37 cellular contexts compared by ENCODE assay signal in the genomic region with DNA sequence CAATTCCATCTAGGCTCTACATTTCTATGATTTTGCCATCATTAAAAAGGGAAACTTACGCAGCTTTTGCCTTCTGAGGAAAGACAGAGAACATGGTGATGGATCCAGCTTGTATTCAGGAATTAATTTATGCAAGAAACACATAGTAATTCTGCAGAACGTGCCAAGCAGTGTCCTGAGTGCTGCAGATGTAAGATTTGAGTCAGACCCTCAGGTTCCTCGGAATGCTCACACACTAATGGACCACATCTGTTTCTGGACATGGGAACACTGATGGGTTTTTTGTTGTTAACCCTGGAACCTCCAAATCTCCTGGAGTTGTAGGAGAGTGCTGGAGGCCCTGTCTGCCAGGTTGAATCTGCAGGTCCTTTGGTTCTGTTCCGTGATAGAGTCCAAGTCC.
"Had no signal": no experiment of that assay in that cellular context is flagged by ENCODE, and none has a peak within 500 bp of the region (broad histone marks: within the 10 kb centered on the region; RNA-seq: fewer than 3 reads in every experiment).

No MANE protein-coding gene starts in this region.

- H3K36me3 ChIP-seq: adrenal gland, ascending aorta, brain microvascular endothelial cell, breast epithelium, cardiac muscle cell had no signal

- H3K36me3 Mint-ChIP-seq: activated naive CD4-positive, alpha-beta T cell treated with anti-CD3 and anti-CD28 coated beads, Interleukin-2, amount 10 ng/mL, durations not matched to agents 7 days and 5 days; activated naive CD4-positive, alpha-beta T cell treated with anti-CD3 and anti-CD28 coated beads, Interleukin-2, amount 50 U/mL, for 24 hours; activated naive CD4-positive, alpha-beta T cell treated with anti-CD3 and anti-CD28 coated beads, Interleukin-2, amount 50 U/mL, for 72 hours; activated naive CD8-positive, alpha-beta T cell; activated naive CD8-positive, alpha-beta T cell treated with anti-CD3 and anti-CD28 coated beads for 36 hours; activated naive CD8-positive, alpha-beta T cell treated with anti-CD3 and anti-CD28 coated beads, Interleukin-2, amount 10 ng/mL, durations not matched to agents 7 days and 5 days had no signal

- H3K27ac Mint-ChIP-seq: activated naive CD4-positive, alpha-beta T cell treated with anti-CD3 and anti-CD28 coated beads for 36 hours; activated naive CD4-positive, alpha-beta T cell treated with anti-CD3 and anti-CD28 coated beads, Interleukin-2, amount 10 ng/mL, durations not matched to agents 7 days and 5 days; activated naive CD4-positive, alpha-beta T cell treated with anti-CD3 and anti-CD28 coated beads, Interleukin-2, amount 50 U/mL, for 24 hours; activated naive CD4-positive, alpha-beta T cell treated with anti-CD3 and anti-CD28 coated beads, Interleukin-2, amount 50 U/mL, for 72 hours; activated naive CD8-positive, alpha-beta T cell; activated naive CD8-positive, alpha-beta T cell treated with anti-CD3 and anti-CD28 coated beads for 36 hours; activated naive CD8-positive, alpha-beta T cell treated with anti-CD3 and anti-CD28 coated beads, Interleukin-2, amount 10 ng/mL, durations not matched to agents 7 days and 5 days; activated naive CD8-positive, alpha-beta T cell treated with anti-CD3 and anti-CD28 coated beads, Interleukin-2, amount 50 U/mL, for 24 hours; activated T-cell treated with anti-CD3 and anti-CD28 coated beads, Interleukin-2, amount 50 U/mL, for 24 hours; activated T-cell treated with anti-CD3 and anti-CD28 coated beads, Interleukin-2, amount 50 U/mL, for 72 hours; activated T-helper 1 cell treated with anti-CD3 and anti-CD28 coated beads, Interleukin-12 subunit alpha, Interleukin-12 subunit beta, Interleukin-2, Interleukin-4 antibody, amounts not matched to agents 30 ng/mL and 10 ng/mL and 1 ng/mL, durations not matched to agents 14 hours and 24 hours and 36 hours; activated T-helper 17 cell treated with anti-CD3 and anti-CD28 coated beads, Interleukin-2, amount 50 U/mL, for 72 hours; activated T-helper 2 cell treated with anti-CD3 and anti-CD28 coated beads, Interferon-gamma antibody, Interleukin-2, Interleukin-4, amounts not matched to agents 10 μg/mL and 5 μg/mL and 100 μg/mL, durations not matched to agents 14 hours and 24 hours and 36 hours had no signal

- H3K9me3 Mint-ChIP-seq: activated naive CD4-positive, alpha-beta T cell treated with anti-CD3 and anti-CD28 coated beads for 36 hours; activated naive CD4-positive, alpha-beta T cell treated with anti-CD3 and anti-CD28 coated beads, Interleukin-2, amount 10 ng/mL, durations not matched to agents 7 days and 5 days; activated naive CD4-positive, alpha-beta T cell treated with anti-CD3 and anti-CD28 coated beads, Interleukin-2, amount 50 U/mL, for 24 hours; activated naive CD8-positive, alpha-beta T cell treated with anti-CD3 and anti-CD28 coated beads, Interleukin-2, amount 10 ng/mL, durations not matched to agents 7 days and 5 days; activated naive CD8-positive, alpha-beta T cell treated with anti-CD3 and anti-CD28 coated beads, Interleukin-2, amount 50 U/mL, for 24 hours; activated T-cell treated with anti-CD3 and anti-CD28 coated beads, Interleukin-2, amount 50 U/mL, for 24 hours; activated T-cell treated with anti-CD3 and anti-CD28 coated beads, Interleukin-2, amount 50 U/mL, for 4 hours; activated T-cell treated with anti-CD3 and anti-CD28 coated beads, Interleukin-2, amount 50 U/mL, for 72 hours; activated T-helper 17 cell treated with anti-CD3 and anti-CD28 coated beads, Interleukin-2, amount 50 U/mL, for 72 hours; activated T-helper 2 cell treated with anti-CD3 and anti-CD28 coated beads, Interferon-gamma antibody, Interleukin-2, Interleukin-4, amounts not matched to agents 10 μg/mL and 5 μg/mL and 100 μg/mL, durations not matched to agents 14 hours and 24 hours and 36 hours; central memory CD8-positive, alpha-beta T cell had no signal

- H3K9me3 ChIP-seq: adrenal gland, ascending aorta, body of pancreas, breast epithelium had no signal

- H3K4me3 Mint-ChIP-seq: activated naive CD4-positive, alpha-beta T cell treated with anti-CD3 and anti-CD28 coated beads for 36 hours; activated naive CD4-positive, alpha-beta T cell treated with anti-CD3 and anti-CD28 coated beads, Interleukin-2, amount 10 ng/mL, durations not matched to agents 7 days and 5 days; activated naive CD4-positive, alpha-beta T cell treated with anti-CD3 and anti-CD28 coated beads, Interleukin-2, amount 50 U/mL, for 24 hours; activated naive CD8-positive, alpha-beta T cell; activated naive CD8-positive, alpha-beta T cell treated with anti-CD3 and anti-CD28 coated beads for 36 hours; activated naive CD8-positive, alpha-beta T cell treated with anti-CD3 and anti-CD28 coated beads, Interleukin-2, amount 10 ng/mL, durations not matched to agents 7 days and 5 days; activated naive CD8-positive, alpha-beta T cell treated with anti-CD3 and anti-CD28 coated beads, Interleukin-2, amount 50 U/mL, for 24 hours; activated T-cell treated with anti-CD3 and anti-CD28 coated beads, Interleukin-2, amount 50 U/mL, for 24 hours; activated T-cell treated with anti-CD3 and anti-CD28 coated beads, Interleukin-2, amount 50 U/mL, for 4 hours; activated T-cell treated with anti-CD3 and anti-CD28 coated beads, Interleukin-2, amount 50 U/mL, for 72 hours; activated T-helper 1 cell treated with anti-CD3 and anti-CD28 coated beads, Interleukin-12 subunit alpha, Interleukin-12 subunit beta, Interleukin-2, Interleukin-4 antibody, amounts not matched to agents 30 ng/mL and 10 ng/mL and 1 ng/mL, durations not matched to agents 14 hours and 24 hours and 36 hours; activated T-helper 17 cell treated with anti-CD3 and anti-CD28 coated beads, Interleukin-2, amount 50 U/mL, for 72 hours; central memory CD8-positive, alpha-beta T cell had no signal

- ATAC-seq: activated naive CD4-positive, alpha-beta T cell treated with anti-CD3 and anti-CD28 coated beads, Interleukin-2, amount 50 U/mL, for 72 hours; activated naive CD8-positive, alpha-beta T cell treated with anti-CD3 and anti-CD28 coated beads, Interleukin-2, amount 50 U/mL, for 24 hours; activated T-cell treated with anti-CD3 and anti-CD28 coated beads, Interleukin-2, amount 50 U/mL, for 4 hours; activated T-cell treated with anti-CD3 and anti-CD28 coated beads, Interleukin-2, amount 50 U/mL, for 72 hours; activated T-helper 17 cell treated with anti-CD3 and anti-CD28 coated beads, Interleukin-2, amount 50 U/mL, for 72 hours; body of pancreas had no signal

- H3K27me3 ChIP-seq: adrenal gland, ascending aorta, body of pancreas, brain microvascular endothelial cell, breast epithelium, cardiac muscle cell had no signal

- H3K27me3 Mint-ChIP-seq: activated naive CD4-positive, alpha-beta T cell treated with anti-CD3 and anti-CD28 coated beads, Interleukin-2, amount 50 U/mL, for 24 hours; central memory CD8-positive, alpha-beta T cell had no signal

- H3K4me3 ChIP-seq: adrenal gland, ascending aorta, body of pancreas, breast epithelium, cardiac muscle cell had no signal

- DNase-seq: activated effector memory CD4-positive, alpha-beta T cell treated with anti-CD3 and anti-CD28 coated beads, Interleukin-2, amount 50 U/mL, for 16 hours; activated effector memory CD4-positive, alpha-beta T cell treated with Interleukin-2 at 50 U/mL for 16 hours; activated gamma-delta T cell; activated gamma-delta T cell treated with Interleukin-2 at 50 U/mL for 16 hours; activated naive CD4-positive, alpha-beta T cell; activated naive CD4-positive, alpha-beta T cell treated with anti-CD3 and anti-CD28 coated beads for 36 hours; activated naive CD4-positive, alpha-beta T cell treated with anti-CD3 and anti-CD28 coated beads, Interleukin-2, amount 10 ng/mL, durations not matched to agents 7 days and 5 days; activated naive CD4-positive, alpha-beta T cell treated with anti-CD3 and anti-CD28 coated beads, Interleukin-2, amount 50 U/mL, for 16 hours; activated naive CD4-positive, alpha-beta T cell treated with Interleukin-2 at 50 U/mL for 16 hours; activated naive CD8-positive, alpha-beta T cell treated with anti-CD3 and anti-CD28 coated beads for 36 hours; activated naive CD8-positive, alpha-beta T cell treated with anti-CD3 and anti-CD28 coated beads, Interleukin-2, amount 10 ng/mL, durations not matched to agents 7 days and 5 days; activated naive CD8-positive, alpha-beta T cell treated with anti-CD3 and anti-CD28 coated beads, Interleukin-2, amount 50 U/mL, for 24 hours; activated T-cell treated with anti-CD3 and anti-CD28 coated beads, Interleukin-2, amount 50 U/mL, for 1 hour; activated T-cell treated with anti-CD3 and anti-CD28 coated beads, Interleukin-2, amount 50 U/mL, for 24 hours; activated T-cell treated with anti-CD3 and anti-CD28 coated beads, Interleukin-2, amount 50 U/mL, for 4 hours; activated T-cell treated with anti-CD3 and anti-CD28 coated beads, Interleukin-2, amount 50 U/mL, for 48 hours; activated T-cell treated with anti-CD3 and anti-CD28 coated beads, Interleukin-2, amount 50 U/mL, for 72 hours; adrenal gland; amniotic stem cell; amygdala; anterior cingulate cortex; aorta; body of pancreas; brain microvascular endothelial cell; caudate nucleus; central memory CD4-positive, alpha-beta T cell; cerebellar nuclear complex had no signal

- H3K27ac ChIP-seq: adrenal gland, ascending aorta, body of pancreas, brain microvascular endothelial cell, breast epithelium, cardiac muscle cell had no signal

- H3K4me1 ChIP-seq: adrenal gland, ascending aorta, breast epithelium had no signal

- H3K4me1 Mint-ChIP-seq: activated naive CD4-positive, alpha-beta T cell treated with anti-CD3 and anti-CD28 coated beads, Interleukin-2, amount 10 ng/mL, durations not matched to agents 7 days and 5 days; activated naive CD4-positive, alpha-beta T cell treated with anti-CD3 and anti-CD28 coated beads, Interleukin-2, amount 50 U/mL, for 24 hours; activated naive CD8-positive, alpha-beta T cell treated with anti-CD3 and anti-CD28 coated beads, Interleukin-2, amount 10 ng/mL, durations not matched to agents 7 days and 5 days; central memory CD8-positive, alpha-beta T cell had no signal
